Comparison of ENCODE assay signal across 8 cellular contexts in the genomic region with DNA sequence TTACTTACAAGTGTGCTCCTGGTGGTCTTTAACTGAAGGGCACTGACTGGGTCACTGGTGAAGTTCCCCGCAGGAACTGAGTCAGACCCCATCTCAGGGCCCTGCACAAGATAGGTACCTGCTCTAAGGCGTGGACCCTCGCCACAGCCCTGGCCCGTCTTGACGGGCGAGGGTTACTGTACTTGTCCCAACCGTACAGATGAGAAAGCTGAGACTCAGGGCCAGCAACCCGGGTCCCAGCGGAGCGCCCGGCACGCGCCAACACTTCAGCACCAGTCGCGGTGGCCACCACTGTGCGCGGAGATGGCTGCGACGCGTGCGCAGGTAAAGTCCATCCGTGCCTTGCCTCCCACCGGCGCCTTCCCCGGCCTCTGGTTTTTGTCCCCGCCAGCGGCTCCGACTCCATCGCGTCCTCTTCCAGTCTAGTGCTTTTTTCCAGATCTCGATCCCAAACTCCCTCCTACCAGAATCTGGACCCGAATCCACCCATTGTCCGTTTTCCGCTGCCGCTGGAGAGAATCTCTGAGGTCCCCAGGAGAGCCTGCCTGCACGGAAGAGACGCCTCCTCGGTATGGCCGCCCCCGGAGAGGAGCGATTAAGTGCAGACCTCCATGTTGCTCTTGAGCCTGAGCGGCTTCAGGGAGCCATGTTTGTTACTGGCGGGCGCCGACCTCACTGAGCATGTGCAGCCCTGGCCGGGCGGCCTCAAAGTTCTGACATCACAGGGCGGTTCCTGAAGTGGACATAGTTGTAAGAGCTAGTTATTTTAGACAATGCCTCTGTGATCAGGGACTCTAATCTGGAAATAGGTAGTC.
A peak's percentile ranks its signal among the peaks of the same experiment; 100 is the strongest.
DNase-seq lines count a peak whose midpoint lies in the region; ATAC-seq, FAIRE-seq and TF ChIP-seq lines count a peak whose summit lies in the region.
"Not testable (repeated sequence)": the region's sequence is repeated elsewhere in the genome, so short reads cannot be mapped to it uniquely, and the experiment has no call there.

No MANE protein-coding gene starts in this region.

- intact Hi-C loops in uterus (cut with DNase I; ENCODE audit: low total_unique reads): not testable (repeated sequence)

- H3K36me3 Mint-ChIP-seq in naive thymus-derived CD8-positive, alpha-beta T cell: not testable (repeated sequence)

- not testable (repeated sequence) for H3K36me3 ChIP-seq in SJCRH30; bronchial epithelial cell (ENCODE audit: control insufficient read depth, insufficient read depth, low read length); cardiac muscle cell; uterus

- not testable (repeated sequence) for H3K4me1 Mint-ChIP-seq in naive thymus-derived CD8-positive, alpha-beta T cell

- H3K4me3 Mint-ChIP-seq in naive thymus-derived CD8-positive, alpha-beta T cell: peak overlapping the region; percentile 14 to 98 (median 68)

- POLR2A ChIA-PET in naive thymus-derived CD8-positive, alpha-beta T cell (lab: Charles Lee): not testable (repeated sequence)

- FAIRE-seq in bronchial epithelial cell (lab: Jason Lieb, UNC): not testable (repeated sequence)

- not testable (repeated sequence) for H3K4me1 ChIP-seq in SJCRH30; cardiac muscle cell (ENCODE audit: low read depth); uterus

- H3K27ac ChIP-seq in SJCRH30 (peak overlapping the region; percentile 64; the same call in 1 of the 2 replicates), cardiac muscle cell (peak overlapping the region; percentile 89), uterus (peak overlapping the region; percentile 73 to 74)

- H3K27ac Mint-ChIP-seq in naive thymus-derived CD8-positive, alpha-beta T cell: peak overlapping the region in 6 of 10 donors; percentile 19 to 96 (median 39)

- ATAC-seq in naive thymus-derived CD8-positive, alpha-beta T cell: peak in 1 of 2 donors; percentile 44

- DNase-seq in SJCRH30 (peak; percentile 39 to 52), activated T-cell treated with anti-CD3 and anti-CD28 coated beads for 1 hour (ENCODE audit: low read depth) (peak; percentile 44), bronchial epithelial cell (ENCODE audit: low read depth) (peak; percentile 51), cardiac muscle cell (ENCODE audit: low read depth in 1 of 2, low spot score in 1 of 2) (peak; percentile 1 to 49), uterus (peak; percentile 66)
- peak in 9 of 10 donors; percentile 20 to 87 (median 67) for DNase-seq in naive thymus-derived CD8-positive, alpha-beta T cell
- peak; percentile 48 for DNase-seq in stimulated activated CD4-positive, alpha-beta T cell treated with anti-CD3 and anti-CD28 coated beads, Interleukin-1b, Interleukin-23, amount 100 ng/mL, for 48 hours

- not testable (repeated sequence) for H3K9me3 Mint-ChIP-seq in naive thymus-derived CD8-positive, alpha-beta T cell

- H3K27me3 ChIP-seq in SJCRH30; bronchial epithelial cell (ENCODE audit: control insufficient read depth, insufficient read depth, low read length); cardiac muscle cell; uterus: not testable (repeated sequence)

- H3K4me3 ChIP-seq in SJCRH30: peak overlapping the region; percentile 55
- peak overlapping the region; percentile 38 for H3K4me3 ChIP-seq in bronchial epithelial cell (ENCODE audit: low read depth, low read length)
- H3K4me3 ChIP-seq in cardiac muscle cell: peak overlapping the region; percentile 40
- peak overlapping the region; percentile 41 for H3K4me3 ChIP-seq in uterus

- not testable (repeated sequence) for TF ChIP-seq CTCF in bronchial epithelial cell (IDR thresholded peaks at IDR 0.05; ENCODE audit: insufficient read depth, low read length, severe bottlenecking); cardiac muscle cell (IDR thresholded peaks at IDR 0.05; ENCODE audit: low read depth, low read length); uterus (IDR thresholded peaks at IDR 0.05)

- peak; percentile 22 for TF ChIP-seq POLR2A in GM18951 (IDR thresholded peaks at IDR 0.05; ENCODE audit: extremely low read depth, insufficient read depth, insufficient read length)
- not testable (repeated sequence) for TF ChIP-seq POLR2A in uterus (IDR thresholded peaks at IDR 0.05)

- H3K9me3 ChIP-seq in SJCRH30 (replicated peaks); cardiac muscle cell (ENCODE audit: low read depth); uterus: not testable (repeated sequence)

- in situ Hi-C loops in GM18951 (cut with MboI; ENCODE audit: low sequenced_read_pairs, unreplicated experiment): not testable (repeated sequence)

- H3K27me3 Mint-ChIP-seq in naive thymus-derived CD8-positive, alpha-beta T cell: not testable (repeated sequence)
